In the genomic region with DNA sequence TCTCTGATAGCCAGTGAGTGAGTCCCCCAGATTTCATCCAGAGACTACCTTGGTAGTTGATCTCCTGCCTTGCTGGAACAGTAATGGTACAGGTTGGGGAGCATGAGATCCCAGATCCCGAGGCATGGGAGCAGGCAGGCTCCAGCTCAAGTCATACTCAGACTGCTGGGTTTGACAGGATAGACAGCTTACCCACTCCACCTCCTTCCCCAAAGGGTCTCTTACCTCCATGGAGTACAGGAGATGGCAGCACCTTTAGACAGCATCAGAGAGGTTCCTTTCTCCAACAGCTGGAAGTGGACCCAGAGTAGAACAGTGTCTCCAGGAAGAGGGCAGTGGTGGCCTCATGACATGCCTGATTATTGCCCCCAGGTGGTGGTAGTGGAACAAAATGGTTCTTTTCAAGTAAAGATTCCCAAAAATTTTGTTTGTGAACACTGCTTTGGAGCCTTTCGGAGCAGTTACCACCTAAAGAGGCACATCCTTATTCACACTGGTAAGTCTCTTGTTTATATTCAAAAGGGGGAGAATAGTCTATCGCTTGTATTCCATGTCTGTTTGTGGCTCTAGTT, we compare ENCODE assay signal across 1 cellular context.
TF ChIP-seq lines count a peak whose summit lies in the region.

No MANE protein-coding gene starts in this region.

TF ChIP-seq in A549, 52 proteins besides CTCF, POLR2A, EP300 and RAD21:
- TF ChIP-seq SMC3 (IDR thresholded peaks at IDR 0.05) (0 out of 3 replicates have a peak, but pooled peaks have one; percentile 16), TP53 (CRISPR knock-in tag; IDR thresholded peaks at IDR 0.05) (no peak), FOSL2 (IDR thresholded peaks at IDR 0.05) (no peak), FOSL2 (CRISPR knock-in tag; IDR thresholded peaks at IDR 0.05) (no peak), ZNF302 (CRISPR knock-in tag; IDR thresholded peaks at IDR 0.05) (no peak), NPAS2 (CRISPR knock-in tag; IDR thresholded peaks at IDR 0.05; ENCODE audit: borderline replicate concordance) (no peak), SREBF2 (IDR thresholded peaks at IDR 0.05) (no peak), CEBPB (IDR thresholded peaks at IDR 0.05) (no peak)
- TF ChIP-seq, protein P1, sequence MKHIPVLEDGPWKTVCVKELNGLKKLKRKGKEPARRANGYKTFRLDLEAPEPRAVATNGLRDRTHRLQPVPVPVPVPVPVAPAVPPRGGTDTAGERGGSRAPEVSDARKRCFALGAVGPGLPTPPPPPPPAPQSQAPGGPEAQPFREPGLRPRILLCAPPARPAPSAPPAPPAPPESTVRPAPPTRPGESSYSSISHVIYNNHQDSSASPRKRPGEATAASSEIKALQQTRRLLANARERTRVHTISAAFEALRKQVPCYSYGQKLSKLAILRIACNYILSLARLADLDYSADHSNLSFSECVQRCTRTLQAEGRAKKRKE (CRISPR knock-in tag; IDR thresholded peaks at IDR 0.05; ENCODE audit: low read depth), result no peak
